Comparison of ENCODE assay signal across 30 cellular contexts in the genomic region with DNA sequence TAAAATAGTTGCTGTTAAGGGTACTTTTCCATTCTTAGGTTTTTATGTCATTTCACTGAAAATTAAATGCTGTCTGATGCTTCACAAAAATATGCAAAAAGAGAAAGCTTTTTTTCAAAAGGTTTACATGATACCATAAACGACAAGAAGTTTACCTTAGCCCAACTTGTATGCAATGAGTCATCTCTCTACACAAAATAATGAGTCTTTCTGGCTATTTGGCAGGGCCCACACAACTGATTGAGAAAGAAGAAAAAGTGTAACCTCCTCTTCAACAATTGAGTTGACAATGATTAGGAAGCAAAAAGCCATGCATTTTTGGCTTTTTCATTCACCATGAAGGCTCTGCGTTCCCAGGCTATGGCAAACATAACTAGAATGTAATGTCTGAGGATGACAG.
"Had no signal": no experiment of that assay in that cellular context is flagged by ENCODE, and none has a peak within 500 bp of the region (broad histone marks: within the 10 kb centered on the region; RNA-seq: fewer than 3 reads in every experiment).

No MANE protein-coding gene starts in this region.

- H3K27ac ChIP-seq: ascending aorta, SJSA1 had no signal

- H3K9me3 ChIP-seq: ascending aorta, SJSA1, SK-N-SH had no signal

- H3K36me3 ChIP-seq: ascending aorta, SJSA1 had no signal

- H3K27me3 ChIP-seq: ascending aorta, SJSA1 had no signal

- H3K4me1 ChIP-seq: ascending aorta, SJSA1 had no signal

- H3K4me3 Mint-ChIP-seq: activated CD4-positive, alpha-beta T cell treated with anti-CD3 and anti-CD28 coated beads, Interleukin-2, amount 10 ng/mL, durations not matched to agents 24 days and 14 days; activated CD8-positive, alpha-beta T cell treated with anti-CD3 and anti-CD28 coated beads for 36 hours; activated naive CD4-positive, alpha-beta T cell treated with anti-CD3 and anti-CD28 coated beads, Interleukin-2, amount 50 U/mL, for 24 hours; activated naive CD8-positive, alpha-beta T cell treated with anti-CD3 and anti-CD28 coated beads, Interleukin-2, amount 10 ng/mL, durations not matched to agents 7 days and 5 days; T-helper 1 cell treated with Interleukin-12 subunit alpha and Interleukin-12 subunit beta and Interleukin-4 antibody, amounts not matched to agents 30 μg/mL and 1 μg/mL, for 36 hours; T-helper 2 cell treated with Interferon-gamma antibody and Interleukin-4, amounts not matched to agents 5 μg/mL and 100 μg/mL, for 36 hours had no signal

- H3K36me3 Mint-ChIP-seq: activated naive CD4-positive, alpha-beta T cell treated with anti-CD3 and anti-CD28 coated beads, Interleukin-2, amount 50 U/mL, for 24 hours; activated naive CD8-positive, alpha-beta T cell treated with anti-CD3 and anti-CD28 coated beads, Interleukin-2, amount 10 ng/mL, durations not matched to agents 7 days and 5 days had no signal

- H3K9me3 Mint-ChIP-seq: activated CD4-positive, alpha-beta T cell treated with anti-CD3 and anti-CD28 coated beads, Interleukin-2, amount 10 ng/mL, durations not matched to agents 24 days and 14 days; activated CD8-positive, alpha-beta T cell treated with anti-CD3 and anti-CD28 coated beads for 36 hours; activated naive CD4-positive, alpha-beta T cell treated with anti-CD3 and anti-CD28 coated beads, Interleukin-2, amount 50 U/mL, for 24 hours; activated naive CD8-positive, alpha-beta T cell treated with anti-CD3 and anti-CD28 coated beads, Interleukin-2, amount 10 ng/mL, durations not matched to agents 7 days and 5 days; activated T-helper 2 cell treated with anti-CD3 and anti-CD28 coated beads, Interferon-gamma antibody, Interleukin-2, Interleukin-4, amounts not matched to agents 10 μg/mL and 5 μg/mL and 100 μg/mL, durations not matched to agents 14 hours and 24 hours and 36 hours; T-helper 1 cell treated with Interleukin-12 subunit alpha and Interleukin-12 subunit beta and Interleukin-4 antibody, amounts not matched to agents 30 μg/mL and 1 μg/mL, for 36 hours; T-helper 2 cell treated with Interferon-gamma antibody and Interleukin-4, amounts not matched to agents 5 μg/mL and 100 μg/mL, for 36 hours had no signal

- H3K27me3 Mint-ChIP-seq: activated CD4-positive, alpha-beta T cell treated with anti-CD3 and anti-CD28 coated beads, Interleukin-2, amount 10 ng/mL, durations not matched to agents 24 days and 14 days; activated CD8-positive, alpha-beta T cell treated with anti-CD3 and anti-CD28 coated beads for 36 hours; activated naive CD8-positive, alpha-beta T cell treated with anti-CD3 and anti-CD28 coated beads, Interleukin-2, amount 10 ng/mL, durations not matched to agents 7 days and 5 days had no signal

- H3K4me3 ChIP-seq: ascending aorta, SJSA1 had no signal

- H3K4me1 Mint-ChIP-seq: activated CD4-positive, alpha-beta T cell treated with anti-CD3 and anti-CD28 coated beads, Interleukin-2, amount 10 ng/mL, durations not matched to agents 24 days and 14 days; activated naive CD4-positive, alpha-beta T cell treated with anti-CD3 and anti-CD28 coated beads, Interleukin-2, amount 50 U/mL, for 24 hours; activated naive CD8-positive, alpha-beta T cell treated with anti-CD3 and anti-CD28 coated beads, Interleukin-2, amount 10 ng/mL, durations not matched to agents 7 days and 5 days had no signal

- H3K27ac Mint-ChIP-seq: activated CD4-positive, alpha-beta T cell treated with anti-CD3 and anti-CD28 coated beads, Interleukin-2, amount 10 ng/mL, durations not matched to agents 24 days and 14 days; activated CD8-positive, alpha-beta T cell treated with anti-CD3 and anti-CD28 coated beads for 36 hours; activated naive CD4-positive, alpha-beta T cell treated with anti-CD3 and anti-CD28 coated beads, Interleukin-2, amount 50 U/mL, for 24 hours; activated naive CD8-positive, alpha-beta T cell treated with anti-CD3 and anti-CD28 coated beads, Interleukin-2, amount 10 ng/mL, durations not matched to agents 7 days and 5 days; activated T-helper 2 cell treated with anti-CD3 and anti-CD28 coated beads, Interferon-gamma antibody, Interleukin-2, Interleukin-4, amounts not matched to agents 10 μg/mL and 5 μg/mL and 100 μg/mL, durations not matched to agents 14 hours and 24 hours and 36 hours; T-helper 1 cell treated with Interleukin-12 subunit alpha and Interleukin-12 subunit beta and Interleukin-4 antibody, amounts not matched to agents 30 μg/mL and 1 μg/mL, for 36 hours; T-helper 2 cell treated with Interferon-gamma antibody and Interleukin-4, amounts not matched to agents 5 μg/mL and 100 μg/mL, for 36 hours had no signal

- DNase-seq: activated CD4-positive, alpha-beta T cell treated with anti-CD3 and anti-CD28 coated beads, Interleukin-2, amount 10 ng/mL, durations not matched to agents 24 days and 14 days; activated CD4-positive, alpha-beta T cell treated with anti-CD3 and anti-CD28 coated beads, Interleukin-2, amount 50 U/mL, for 4 hours; activated CD8-positive, alpha-beta T cell treated with anti-CD3 and anti-CD28 coated beads for 36 hours; activated gamma-delta T cell; activated naive CD4-positive, alpha-beta T cell treated with Interleukin-2 at 50 U/mL for 16 hours; activated naive CD8-positive, alpha-beta T cell treated with anti-CD3 and anti-CD28 coated beads, Interleukin-2, amount 10 ng/mL, durations not matched to agents 7 days and 5 days; activated T-cell treated with anti-CD3 and anti-CD28 coated beads, Interleukin-2, amount 50 U/mL, for 1 hour; amygdala; caudate nucleus; cerebellar nuclear complex; Karpas-422; KBM-7; MM.1S; MV-4-11; NCI-H1092; NCI-H1436 treated with DMSO at 0.1 percent for 48 hours; NCI-H1694 treated with DMSO at 0.1 percent for 48 hours; NCI-H2029; NCI-H345; NCI-H524 treated with DMSO at 0.1 percent for 48 hours; NK-92 treated with Interleukin-12 subunit alpha and Interleukin-12 subunit beta, amount 100 ng/mL, for 24 hours; SHP77 treated with DMSO at 0.1 percent for 48 hours; SK-N-SH had no signal

- ATAC-seq: activated CD8-positive, alpha-beta T cell treated with anti-CD3 and anti-CD28 coated beads for 36 hours; Panc1 had no signal
